In genomic region chr14:95514131-95515079, GRCh38 we compare ENCODE assay signal across 8 cellular contexts. TPM values are rescaled to one million over a fixed set of nuclear protein-coding genes. Genes with fewer than 3 reads are reported as not detected.
DNase-seq lines count a peak whose midpoint lies in the region; ATAC-seq lines count a peak whose summit lies in the region.

No MANE protein-coding gene starts in this region.

- no peaks in the 10 kb centered on the region for H3K9me3 ChIP-seq in thymus (ENCODE audit: control insufficient read depth)

- no peaks in the 10 kb centered on the region for H3K9me3 Mint-ChIP-seq in activated T-cell treated with anti-CD3 and anti-CD28 coated beads, Interleukin-2, amount 50 U/mL, for 72 hours
- H3K9me3 Mint-ChIP-seq in T-cell (no peaks in the 10 kb centered on the region), immature natural killer cell (no peaks in the 10 kb centered on the region)

- peaks cover 0 to 2% of the 10 kb centered on the region in 2 donors for H3K36me3 Mint-ChIP-seq in activated T-cell treated with anti-CD3 and anti-CD28 coated beads, Interleukin-2, amount 50 U/mL, for 72 hours (ENCODE audit: insufficient read depth in 2 of 2)
- H3K36me3 Mint-ChIP-seq in T-cell (peaks cover 17% of the 10 kb centered on the region), immature natural killer cell (no peaks in the 10 kb centered on the region)

- H3K27ac Mint-ChIP-seq in activated T-cell treated with anti-CD3 and anti-CD28 coated beads, Interleukin-2, amount 50 U/mL, for 72 hours, result peak overlapping the region; percentile 59
- H3K27ac Mint-ChIP-seq in T-cell, result peak overlapping the region; percentile 86 to 92
- H3K27ac Mint-ChIP-seq in immature natural killer cell, result peak overlapping the region in 4 of 6 donors; percentile 69 to 87 (median 76)

- peak overlapping the region; percentile 90 to 93 for H3K4me3 Mint-ChIP-seq in activated T-cell treated with anti-CD3 and anti-CD28 coated beads, Interleukin-2, amount 50 U/mL, for 72 hours
- H3K4me3 Mint-ChIP-seq in T-cell (peak overlapping the region; percentile 84 to 90 (median 88)), immature natural killer cell (peak overlapping the region; percentile 17 to 90 (median 50))

- no peak for ATAC-seq in activated T-cell treated with anti-CD3 and anti-CD28 coated beads, Interleukin-2, amount 50 U/mL, for 72 hours (replicated peaks in 1 of 2)
- ATAC-seq in T-cell (replicated peaks in 1 of 4), result no peak
- ATAC-seq in HG03280 (IDR thresholded peaks at IDR 0.05; ENCODE audit: unreplicated experiment), result no peak

- CTCF ChIA-PET in T-cell (lab: Charles Lee), result interaction anchor here in 1 of 2 donors (2.8 kb wide), 1 partner anchor 13 kb away, joined by 20 read pairs; no protein-coding TSS in a partner anchor

- no peak for DNase-seq in activated T-cell treated with anti-CD3 and anti-CD28 coated beads, Interleukin-2, amount 50 U/mL, for 72 hours
- no peak for DNase-seq in activated T-cell treated with anti-CD3 and anti-CD28 coated beads, Interleukin-2, amount 50 U/mL, for 48 hours
- no peak for DNase-seq in T-cell
- DNase-seq in immature natural killer cell, result no peak
- no peak for DNase-seq in NK-92 (lab: John Stamatoyannopoulos, UW; ENCODE audit: unreplicated experiment)
- DNase-seq in NOMO-1 treated with DMSO at 0.1 percent for 48 hours (lab: John Stamatoyannopoulos, UW; ENCODE audit: unreplicated experiment), result no peak

- POLR2A ChIA-PET in T-cell (lab: Charles Lee), result interaction anchor here in 1 of 2 donors (0.6 kb wide), 1 partner anchor 45 kb away, joined by 8 read pairs; no protein-coding TSS in a partner anchor

- H3K27me3 Mint-ChIP-seq in activated T-cell treated with anti-CD3 and anti-CD28 coated beads, Interleukin-2, amount 50 U/mL, for 72 hours (ENCODE audit: low read depth), result no peaks in the 10 kb centered on the region
- H3K27me3 Mint-ChIP-seq in T-cell (no peaks in the 10 kb centered on the region), immature natural killer cell (ENCODE audit: low read depth in 3 of 3) (no peaks in the 10 kb centered on the region)

- no peaks in the 10 kb centered on the region for H3K27me3 ChIP-seq in thymus (ENCODE audit: control insufficient read depth, insufficient read depth)

- WGBS in thymus, result 86% methylated on average over 18 of the region's 18 CpGs

- peak overlapping the region; percentile 2 for H3K27ac ChIP-seq in thymus (ENCODE audit: low read depth)

- H3K36me3 ChIP-seq in thymus (ENCODE audit: control insufficient read depth, insufficient read depth), result no peaks in the 10 kb centered on the region

- peaks cover 56% of the 10 kb centered on the region for H3K4me1 Mint-ChIP-seq in activated T-cell treated with anti-CD3 and anti-CD28 coated beads, Interleukin-2, amount 50 U/mL, for 72 hours (ENCODE audit: low read depth)
- peaks cover 68 to 79% (median 74%) of the 10 kb centered on the region in 3 donors for H3K4me1 Mint-ChIP-seq in T-cell
- peaks cover 41 to 46% of the 10 kb centered on the region in 2 donors for H3K4me1 Mint-ChIP-seq in immature natural killer cell

- no peak overlapping the region for H3K4me3 ChIP-seq in thymus (ENCODE audit: low read length)

- H3K4me1 ChIP-seq in thymus (ENCODE audit: control insufficient read depth, insufficient read depth, low read length), result peaks cover 25% of the 10 kb centered on the region

RNA-seq across cellular contexts. Expression of gene SYNE3, which starts 2.0 kb away (rescaled TPM):
- 10 to 100 TPM; 59.9 to 66.2 TPM for total RNA-seq in activated T-cell treated with anti-CD3 and anti-CD28 coated beads, Interleukin-2, amount 50 U/mL, for 72 hours
- total RNA-seq in T-cell, result 10 to 100 TPM; 55.6 to 92.3 (median 77.8) TPM
- polyA plus RNA-seq in immature natural killer cell, result 1 to 10 TPM in 2 of 3 donors, not detected in 1; 1.0 to 1.4 TPM
- 1.7 TPM for polyA plus RNA-seq in thymus

RNA-seq across cellular contexts. Expression of gene GLRX5, which starts 20.4 kb away (rescaled TPM):
- total RNA-seq in activated T-cell treated with anti-CD3 and anti-CD28 coated beads, Interleukin-2, amount 50 U/mL, for 72 hours, result 10 to 100 TPM; 23.1 to 26.3 TPM
- total RNA-seq in T-cell, result 10 to 100 TPM; 15.4 to 24.2 (median 16.0) TPM
- 10 to 100 TPM; 54.5 to 87.1 (median 81.7) TPM for polyA plus RNA-seq in immature natural killer cell
- polyA plus RNA-seq in thymus, result 44.2 TPM
